ENCODE assay signal across 1 cellular context in the genomic region with DNA sequence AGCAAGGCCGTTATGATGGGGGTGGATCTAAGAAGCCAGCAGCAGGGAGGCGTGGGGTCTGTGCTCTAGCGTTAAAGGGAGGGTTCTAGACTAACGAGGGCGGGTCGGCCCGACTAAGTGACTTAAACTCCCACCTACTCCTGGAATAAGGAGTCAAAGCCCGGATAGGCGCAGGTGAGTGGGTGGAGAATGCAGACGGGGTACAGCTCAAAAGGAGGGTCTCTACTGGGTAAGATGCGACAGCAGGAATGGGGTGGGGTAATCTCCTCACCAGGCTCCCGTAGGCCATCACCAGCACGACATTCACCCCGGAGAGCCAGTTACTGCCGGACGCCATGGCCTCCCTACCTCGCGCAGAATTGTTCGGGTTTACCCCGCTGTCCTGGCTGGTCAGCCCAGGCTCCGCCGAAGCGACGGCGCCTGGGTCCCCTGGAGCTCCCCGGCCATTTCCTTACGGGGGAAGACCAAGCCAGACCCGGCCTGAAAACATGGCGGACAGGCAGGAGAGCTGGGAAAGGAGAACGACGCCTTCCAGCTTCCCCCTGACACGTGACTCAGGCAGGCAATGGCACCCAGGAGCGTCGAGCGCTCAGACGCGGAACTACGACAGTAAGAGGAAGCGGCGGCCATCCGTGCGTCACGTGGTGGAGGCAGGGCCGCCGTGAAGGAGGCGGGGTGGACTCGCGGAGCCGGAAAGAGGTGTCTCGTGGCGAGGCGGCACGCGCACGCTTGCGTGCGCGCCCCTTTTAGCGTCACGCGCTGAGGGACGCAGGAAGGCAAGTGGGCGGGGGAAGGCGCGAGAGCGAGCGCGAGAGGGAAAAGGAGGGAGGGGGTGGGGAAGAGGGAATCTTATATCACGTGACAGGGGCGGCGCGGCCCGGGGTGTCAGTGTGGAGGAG.
TF ChIP-seq lines count a peak whose summit lies in the region.

A gene with protein sequence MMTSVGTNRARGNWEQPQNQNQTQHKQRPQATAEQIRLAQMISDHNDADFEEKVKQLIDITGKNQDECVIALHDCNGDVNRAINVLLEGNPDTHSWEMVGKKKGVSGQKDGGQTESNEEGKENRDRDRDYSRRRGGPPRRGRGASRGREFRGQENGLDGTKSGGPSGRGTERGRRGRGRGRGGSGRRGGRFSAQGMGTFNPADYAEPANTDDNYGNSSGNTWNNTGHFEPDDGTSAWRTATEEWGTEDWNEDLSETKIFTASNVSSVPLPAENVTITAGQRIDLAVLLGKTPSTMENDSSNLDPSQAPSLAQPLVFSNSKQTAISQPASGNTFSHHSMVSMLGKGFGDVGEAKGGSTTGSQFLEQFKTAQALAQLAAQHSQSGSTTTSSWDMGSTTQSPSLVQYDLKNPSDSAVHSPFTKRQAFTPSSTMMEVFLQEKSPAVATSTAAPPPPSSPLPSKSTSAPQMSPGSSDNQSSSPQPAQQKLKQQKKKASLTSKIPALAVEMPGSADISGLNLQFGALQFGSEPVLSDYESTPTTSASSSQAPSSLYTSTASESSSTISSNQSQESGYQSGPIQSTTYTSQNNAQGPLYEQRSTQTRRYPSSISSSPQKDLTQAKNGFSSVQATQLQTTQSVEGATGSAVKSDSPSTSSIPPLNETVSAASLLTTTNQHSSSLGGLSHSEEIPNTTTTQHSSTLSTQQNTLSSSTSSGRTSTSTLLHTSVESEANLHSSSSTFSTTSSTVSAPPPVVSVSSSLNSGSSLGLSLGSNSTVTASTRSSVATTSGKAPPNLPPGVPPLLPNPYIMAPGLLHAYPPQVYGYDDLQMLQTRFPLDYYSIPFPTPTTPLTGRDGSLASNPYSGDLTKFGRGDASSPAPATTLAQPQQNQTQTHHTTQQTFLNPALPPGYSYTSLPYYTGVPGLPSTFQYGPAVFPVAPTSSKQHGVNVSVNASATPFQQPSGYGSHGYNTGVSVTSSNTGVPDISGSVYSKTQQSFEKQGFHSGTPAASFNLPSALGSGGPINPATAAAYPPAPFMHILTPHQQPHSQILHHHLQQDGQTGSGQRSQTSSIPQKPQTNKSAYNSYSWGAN (plus strand): TSS at position 885 of the 899 bp plus-strand sequence. CDS start 4,169 bp downstream, outside the sequence.

TF ChIP-seq in A549, 52 proteins besides CTCF, POLR2A, EP300 and RAD21 (continued from another document):
- TF ChIP-seq EHF (CRISPR knock-in tag; IDR thresholded peaks at IDR 0.05) (peak; percentile 75; the same call in 1 of the 2 replicates), MYC (IDR thresholded peaks at IDR 0.05; ENCODE audit: borderline replicate concordance, low read length) (peak; percentile 93), FOSL2 (IDR thresholded peaks at IDR 0.05) (no peak), FOSL2 (CRISPR knock-in tag; IDR thresholded peaks at IDR 0.05) (peak; percentile 69), ZFP36 (IDR thresholded peaks at IDR 0.05; ENCODE audit: borderline replicate concordance, partially characterized antibody) (no peak), RCOR1 (IDR thresholded peaks at IDR 0.05; ENCODE audit: low read depth, low read length) (0 out of 2 replicates have a peak, but pooled peaks have one; percentile 20), JUNB (IDR thresholded peaks at IDR 0.05) (no peak), NR3C1 (IDR thresholded peaks at IDR 0.05) (no peak), RFX5 (IDR thresholded peaks at IDR 0.05) (no peak), CHD2 (IDR thresholded peaks at IDR 0.05; ENCODE audit: low read length, partially characterized antibody) (peak; percentile 10), JUN (IDR thresholded peaks at IDR 0.05) (peak; percentile 68 to 72; a peak in 3 of 5 replicates)
- TF ChIP-seq, protein P1, sequence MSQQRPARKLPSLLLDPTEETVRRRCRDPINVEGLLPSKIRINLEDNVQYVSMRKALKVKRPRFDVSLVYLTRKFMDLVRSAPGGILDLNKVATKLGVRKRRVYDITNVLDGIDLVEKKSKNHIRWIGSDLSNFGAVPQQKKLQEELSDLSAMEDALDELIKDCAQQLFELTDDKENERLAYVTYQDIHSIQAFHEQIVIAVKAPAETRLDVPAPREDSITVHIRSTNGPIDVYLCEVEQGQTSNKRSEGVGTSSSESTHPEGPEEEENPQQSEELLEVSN (IDR thresholded peaks at IDR 0.05; ENCODE audit: borderline replicate concordance, low read depth), result peak; percentile 93
- TF ChIP-seq, protein P2, sequence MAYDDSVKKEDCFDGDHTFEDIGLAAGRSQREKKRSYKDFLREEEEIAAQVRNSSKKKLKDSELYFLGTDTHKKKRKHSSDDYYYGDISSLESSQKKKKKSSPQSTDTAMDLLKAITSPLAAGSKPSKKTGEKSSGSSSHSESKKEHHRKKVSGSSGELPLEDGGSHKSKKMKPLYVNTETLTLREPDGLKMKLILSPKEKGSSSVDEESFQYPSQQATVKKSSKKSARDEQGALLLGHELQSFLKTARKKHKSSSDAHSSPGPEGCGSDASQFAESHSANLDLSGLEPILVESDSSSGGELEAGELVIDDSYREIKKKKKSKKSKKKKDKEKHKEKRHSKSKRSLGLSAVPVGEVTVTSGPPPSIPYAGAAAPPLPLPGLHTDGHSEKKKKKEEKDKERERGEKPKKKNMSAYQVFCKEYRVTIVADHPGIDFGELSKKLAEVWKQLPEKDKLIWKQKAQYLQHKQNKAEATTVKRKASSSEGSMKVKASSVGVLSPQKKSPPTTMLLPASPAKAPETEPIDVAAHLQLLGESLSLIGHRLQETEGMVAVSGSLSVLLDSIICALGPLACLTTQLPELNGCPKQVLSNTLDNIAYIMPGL (CRISPR knock-in tag; IDR thresholded peaks at IDR 0.05; ENCODE audit: borderline replicate concordance), result no peak
- TF ChIP-seq, protein P3, sequence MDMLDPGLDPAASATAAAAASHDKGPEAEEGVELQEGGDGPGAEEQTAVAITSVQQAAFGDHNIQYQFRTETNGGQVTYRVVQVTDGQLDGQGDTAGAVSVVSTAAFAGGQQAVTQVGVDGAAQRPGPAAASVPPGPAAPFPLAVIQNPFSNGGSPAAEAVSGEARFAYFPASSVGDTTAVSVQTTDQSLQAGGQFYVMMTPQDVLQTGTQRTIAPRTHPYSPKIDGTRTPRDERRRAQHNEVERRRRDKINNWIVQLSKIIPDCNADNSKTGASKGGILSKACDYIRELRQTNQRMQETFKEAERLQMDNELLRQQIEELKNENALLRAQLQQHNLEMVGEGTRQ (IDR thresholded peaks at IDR 0.05), result peak; percentile 100
- TF ChIP-seq, protein P4, sequence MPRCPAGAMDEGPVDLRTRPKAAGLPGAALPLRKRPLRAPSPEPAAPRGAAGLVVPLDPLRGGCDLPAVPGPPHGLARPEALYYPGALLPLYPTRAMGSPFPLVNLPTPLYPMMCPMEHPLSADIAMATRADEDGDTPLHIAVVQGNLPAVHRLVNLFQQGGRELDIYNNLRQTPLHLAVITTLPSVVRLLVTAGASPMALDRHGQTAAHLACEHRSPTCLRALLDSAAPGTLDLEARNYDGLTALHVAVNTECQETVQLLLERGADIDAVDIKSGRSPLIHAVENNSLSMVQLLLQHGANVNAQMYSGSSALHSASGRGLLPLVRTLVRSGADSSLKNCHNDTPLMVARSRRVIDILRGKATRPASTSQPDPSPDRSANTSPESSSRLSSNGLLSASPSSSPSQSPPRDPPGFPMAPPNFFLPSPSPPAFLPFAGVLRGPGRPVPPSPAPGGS (IDR thresholded peaks at IDR 0.05), result peak; percentile 76; the same call in 2 of the 3 replicates
